9 cellular contexts compared by ENCODE assay signal in genomic region chr1:32993215-32993566, GRCh38. TPM values are rescaled to one million over a fixed set of nuclear protein-coding genes. Genes with fewer than 3 reads are reported as not detected.
DNase-seq lines count a peak whose midpoint lies in the region; ATAC-seq and TF ChIP-seq lines count a peak whose summit lies in the region.
"Had no signal": no experiment of that assay in that cellular context is flagged by ENCODE, and none has a peak within 500 bp of the region (broad histone marks: within the 10 kb centered on the region; RNA-seq: fewer than 3 reads in every experiment).

No MANE protein-coding gene starts in this region.

- no peak overlapping the region; the same call in 1 of the 2 replicates for H3K4me3 ChIP-seq in GM12864 (ENCODE audit: low read depth, low read length)
- no peak overlapping the region for H3K4me3 ChIP-seq in HL-60 (replicated peaks; ENCODE audit: insufficient read depth, low read length)

- TF ChIP-seq CTCF in GM12864 (IDR thresholded peaks at IDR 0.05; ENCODE audit: low read depth, low read length, missing control alignments): no peak
- TF ChIP-seq CTCF in HL-60 (IDR thresholded peaks at IDR 0.05; ENCODE audit: insufficient read depth, low read length): no peak

- H3K27ac Mint-ChIP-seq in activated naive CD8-positive, alpha-beta T cell treated with anti-CD3 and anti-CD28 coated beads, Interleukin-2, amount 50 U/mL, for 24 hours: peak overlapping the region; percentile 90
- H3K27ac Mint-ChIP-seq in natural killer cell treated with Interleukin-12 subunit alpha and Interleukin-12 subunit beta and Interleukin-15 and Interleukin-18, amount 100 ng/mL, for 72 hours: peak overlapping the region; percentile 97

- no peaks in the 10 kb centered on the region for H3K9me3 Mint-ChIP-seq in activated naive CD8-positive, alpha-beta T cell treated with anti-CD3 and anti-CD28 coated beads, Interleukin-2, amount 50 U/mL, for 24 hours
- H3K9me3 Mint-ChIP-seq in natural killer cell treated with Interleukin-12 subunit alpha and Interleukin-12 subunit beta and Interleukin-15 and Interleukin-18, amount 100 ng/mL, for 72 hours: no peaks in the 10 kb centered on the region

- ATAC-seq in activated naive CD8-positive, alpha-beta T cell treated with anti-CD3 and anti-CD28 coated beads, Interleukin-2, amount 50 U/mL, for 24 hours: no peak
- no peak for ATAC-seq in natural killer cell treated with Interleukin-12 subunit alpha and Interleukin-12 subunit beta and Interleukin-15 and Interleukin-18, amount 100 ng/mL, for 72 hours
- ATAC-seq in SK-N-SH treated with all-trans-retinoic acid at 6 μM for 48 hours (no peak), GM21360 (IDR thresholded peaks at IDR 0.05; ENCODE audit: unreplicated experiment) (no peak)

- H3K4me3 Mint-ChIP-seq in activated naive CD8-positive, alpha-beta T cell treated with anti-CD3 and anti-CD28 coated beads, Interleukin-2, amount 50 U/mL, for 24 hours: no peak overlapping the region
- H3K4me3 Mint-ChIP-seq in natural killer cell treated with Interleukin-12 subunit alpha and Interleukin-12 subunit beta and Interleukin-15 and Interleukin-18, amount 100 ng/mL, for 72 hours: peak overlapping the region; percentile 64

- H3K27ac ChIP-seq in HL-60 (replicated peaks): peak overlapping the region; percentile 79

- DNase-seq in GM12864 (ENCODE audit: low read depth) (peak; percentile 31), HL-60 (ENCODE audit: low read depth in 1 of 2, low spot score in 1 of 2) (peak in 1 of 2 experiments; percentile 71), NCI-H446 (lab: John Stamatoyannopoulos, UW) (no peak)
- DNase-seq in activated naive CD8-positive, alpha-beta T cell treated with anti-CD3 and anti-CD28 coated beads, Interleukin-2, amount 50 U/mL, for 24 hours: no peak
- no peak for DNase-seq in natural killer cell treated with Interleukin-12 subunit alpha and Interleukin-12 subunit beta and Interleukin-15 and Interleukin-18, amount 100 ng/mL, for 72 hours (ENCODE audit: low spot score)
- no peak for DNase-seq in stimulated activated naive CD4-positive, alpha-beta T cell (lab: John Stamatoyannopoulos, UW)
- DNase-seq: H7 had no signal

- no peaks in the 10 kb centered on the region for H3K27me3 ChIP-seq in HL-60 (ENCODE audit: insufficient read depth, poor library complexity, severe bottlenecking)

- no peaks in the 10 kb centered on the region for H3K27me3 Mint-ChIP-seq in activated naive CD8-positive, alpha-beta T cell treated with anti-CD3 and anti-CD28 coated beads, Interleukin-2, amount 50 U/mL, for 24 hours
- no peaks in the 10 kb centered on the region for H3K27me3 Mint-ChIP-seq in natural killer cell treated with Interleukin-12 subunit alpha and Interleukin-12 subunit beta and Interleukin-15 and Interleukin-18, amount 100 ng/mL, for 72 hours

- no peaks in the 10 kb centered on the region for H3K36me3 Mint-ChIP-seq in activated naive CD8-positive, alpha-beta T cell treated with anti-CD3 and anti-CD28 coated beads, Interleukin-2, amount 50 U/mL, for 24 hours (ENCODE audit: low read depth)
- peaks cover 6% of the 10 kb centered on the region for H3K36me3 Mint-ChIP-seq in natural killer cell treated with Interleukin-12 subunit alpha and Interleukin-12 subunit beta and Interleukin-15 and Interleukin-18, amount 100 ng/mL, for 72 hours

- H3K4me1 Mint-ChIP-seq in activated naive CD8-positive, alpha-beta T cell treated with anti-CD3 and anti-CD28 coated beads, Interleukin-2, amount 50 U/mL, for 24 hours: peaks cover 61% of the 10 kb centered on the region
- H3K4me1 Mint-ChIP-seq in natural killer cell treated with Interleukin-12 subunit alpha and Interleukin-12 subunit beta and Interleukin-15 and Interleukin-18, amount 100 ng/mL, for 72 hours (ENCODE audit: low read depth in 2 of 2): peaks cover 57 to 71% of the 10 kb centered on the region in 2 donors

TF ChIP-seq in SK-N-SH treated with all-trans-retinoic acid at 6 μM for 48 hours, 23 proteins besides CTCF, POLR2A, EP300 and RAD21:
- no peak for TF ChIP-seq OSR1 (CRISPR knock-in tag; IDR thresholded peaks at IDR 0.05)
- TF ChIP-seq ZNF565 (CRISPR knock-in tag; conservative IDR thresholded peaks at IDR 0.05; ENCODE audit: low read depth): no peak
- no peak for TF ChIP-seq SNAI2 (CRISPR knock-in tag; IDR thresholded peaks at IDR 0.05)
- no peak for TF ChIP-seq TSHZ2 (CRISPR knock-in tag; IDR thresholded peaks at IDR 0.05)
- TF ChIP-seq ISL1 (CRISPR knock-in tag; IDR thresholded peaks at IDR 0.05): no peak
- TF ChIP-seq TCF4 (CRISPR knock-in tag; IDR thresholded peaks at IDR 0.05; ENCODE audit: borderline replicate concordance): no peak
- no peak for TF ChIP-seq PPARA (CRISPR knock-in tag; IDR thresholded peaks at IDR 0.05; ENCODE audit: borderline replicate concordance)

RNA-seq across cellular contexts. Expression of gene RNF19B, which starts 28.6 kb away (rescaled TPM):
- total RNA-seq in natural killer cell treated with Interleukin-12 subunit alpha and Interleukin-12 subunit beta and Interleukin-15 and Interleukin-18, amount 100 ng/mL, for 72 hours: 100 to 1,000 TPM in 1 of 2 donors, 10 to 100 TPM in 1; 92.0 to 246 TPM

RNA-seq across cellular contexts. Expression of gene AK2, which starts 43.5 kb away (rescaled TPM):
- 100 to 1,000 TPM; 379 to 475 TPM for total RNA-seq in natural killer cell treated with Interleukin-12 subunit alpha and Interleukin-12 subunit beta and Interleukin-15 and Interleukin-18, amount 100 ng/mL, for 72 hours
